In genomic region chr6:42819803-42820508, GRCh38 we compare ENCODE assay signal across 8 cellular contexts. TPM values are rescaled to one million over a fixed set of nuclear protein-coding genes. Genes with fewer than 3 reads are reported as not detected.
DNase-seq lines count a peak whose midpoint lies in the region; ATAC-seq and TF ChIP-seq lines count a peak whose summit lies in the region.

No MANE protein-coding gene starts in this region.

- H3K9me3 Mint-ChIP-seq in activated naive CD8-positive, alpha-beta T cell (ENCODE audit: low read depth) = no peaks in the 10 kb centered on the region
- no peaks in the 10 kb centered on the region for H3K9me3 Mint-ChIP-seq in endothelial cell (ENCODE audit: unreplicated experiment)

- H3K36me3 Mint-ChIP-seq in activated naive CD8-positive, alpha-beta T cell = peaks cover 3% of the 10 kb centered on the region
- H3K36me3 Mint-ChIP-seq in endothelial cell (ENCODE audit: low read depth, unreplicated experiment) = no peaks in the 10 kb centered on the region

- no peaks in the 10 kb centered on the region for H3K27me3 ChIP-seq in lower lobe of right lung (ENCODE audit: low read depth)

- no peaks in the 10 kb centered on the region for H3K9me3 ChIP-seq in lower lobe of right lung

- DNase-seq in AG09319 (ENCODE audit: extremely low read depth, low read depth) = no peak
- DNase-seq in HEK293T (ENCODE audit: extremely low spot score) = peak; percentile 48
- no peak for DNase-seq in lower lobe of right lung
- DNase-seq in endothelial cell (ENCODE audit: low spot score) = no peak
- no peak for DNase-seq in islet precursor cell
- no peak for DNase-seq in activated effector memory CD4-positive, alpha-beta T cell treated with Interleukin-2 at 50 U/mL for 16 hours

- H3K27ac Mint-ChIP-seq in activated naive CD8-positive, alpha-beta T cell = peak overlapping the region; percentile 64
- no peak overlapping the region for H3K27ac Mint-ChIP-seq in endothelial cell (ENCODE audit: unreplicated experiment)

- POLR2A ChIA-PET in HEK293T (lab: Yijun Ruan, JAX) = no interaction called here

- peak; percentile 95 to 97 for ATAC-seq in lower lobe of right lung
- ATAC-seq in GM21515 (IDR thresholded peaks at IDR 0.05; ENCODE audit: unreplicated experiment) = no peak

- peaks cover 30% of the 10 kb centered on the region for H3K36me3 ChIP-seq in lower lobe of right lung

- CTCF ChIA-PET in HEK293T (lab: Yijun Ruan, JAX) = no interaction called here

- intact Hi-C loops in lower lobe of right lung (cut with DNase I) = no loop called here

- no peak overlapping the region for H3K4me3 Mint-ChIP-seq in activated naive CD8-positive, alpha-beta T cell
- H3K4me3 Mint-ChIP-seq in endothelial cell (ENCODE audit: unreplicated experiment) = no peak overlapping the region

- H3K27ac ChIP-seq in lower lobe of right lung = peak overlapping the region; percentile 46

- TF ChIP-seq CTCF in AG09319 (IDR thresholded peaks at IDR 0.05; ENCODE audit: low read depth, low read length) (peak; percentile 12), lower lobe of right lung (IDR thresholded peaks at IDR 0.05) (peak; percentile 37), endothelial cell (IDR thresholded peaks at IDR 0.05; ENCODE audit: unreplicated experiment) (no peak)

- H3K4me1 Mint-ChIP-seq in activated naive CD8-positive, alpha-beta T cell (ENCODE audit: low read depth) = peaks cover 36% of the 10 kb centered on the region
- H3K4me1 Mint-ChIP-seq in endothelial cell (ENCODE audit: unreplicated experiment) = peaks cover 7% of the 10 kb centered on the region

- H3K27me3 Mint-ChIP-seq in activated naive CD8-positive, alpha-beta T cell = no peaks in the 10 kb centered on the region
- H3K27me3 Mint-ChIP-seq in endothelial cell (ENCODE audit: unreplicated experiment) = no peaks in the 10 kb centered on the region

- no peak overlapping the region for H3K4me3 ChIP-seq in lower lobe of right lung

- H3K4me1 ChIP-seq in lower lobe of right lung = peaks cover 14% of the 10 kb centered on the region

TF ChIP-seq in HEK293T, 16 proteins besides CTCF, POLR2A, EP300 and RAD21:
- no peak for TF ChIP-seq CTBP1 (IDR thresholded peaks at IDR 0.05; ENCODE audit: borderline replicate concordance)
- TF ChIP-seq, protein P1, sequence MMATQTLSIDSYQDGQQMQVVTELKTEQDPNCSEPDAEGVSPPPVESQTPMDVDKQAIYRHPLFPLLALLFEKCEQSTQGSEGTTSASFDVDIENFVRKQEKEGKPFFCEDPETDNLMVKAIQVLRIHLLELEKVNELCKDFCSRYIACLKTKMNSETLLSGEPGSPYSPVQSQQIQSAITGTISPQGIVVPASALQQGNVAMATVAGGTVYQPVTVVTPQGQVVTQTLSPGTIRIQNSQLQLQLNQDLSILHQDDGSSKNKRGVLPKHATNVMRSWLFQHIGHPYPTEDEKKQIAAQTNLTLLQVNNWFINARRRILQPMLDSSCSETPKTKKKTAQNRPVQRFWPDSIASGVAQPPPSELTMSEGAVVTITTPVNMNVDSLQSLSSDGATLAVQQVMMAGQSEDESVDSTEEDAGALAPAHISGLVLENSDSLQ (IDR thresholded peaks at IDR 0.05) = no peak
- no peak for TF ChIP-seq ELF4 (IDR thresholded peaks at IDR 0.05)
- TF ChIP-seq LEF1 (IDR thresholded peaks at IDR 0.05; ENCODE audit: borderline replicate concordance) = no peak
- no peak for TF ChIP-seq NFRKB (IDR thresholded peaks at IDR 0.05)
- TF ChIP-seq FOXA1 (IDR thresholded peaks at IDR 0.05) = no peak
TF ChIP-seq in HEK293T: peak in this region for 0.

RNA-seq across cellular contexts. Expression of gene BICRAL, which starts 38.1 kb away (rescaled TPM):
- 20.7 TPM for total RNA-seq in lower lobe of right lung
- total RNA-seq in endothelial cell (ENCODE audit: unreplicated experiment) = 9.2 TPM

RNA-seq across cellular contexts. Expression of gene RPL7L1, which starts 59.5 kb away (rescaled TPM):
- total RNA-seq in lower lobe of right lung (64.5 TPM), endothelial cell (ENCODE audit: unreplicated experiment) (58.1 TPM)
